In the genomic region with DNA sequence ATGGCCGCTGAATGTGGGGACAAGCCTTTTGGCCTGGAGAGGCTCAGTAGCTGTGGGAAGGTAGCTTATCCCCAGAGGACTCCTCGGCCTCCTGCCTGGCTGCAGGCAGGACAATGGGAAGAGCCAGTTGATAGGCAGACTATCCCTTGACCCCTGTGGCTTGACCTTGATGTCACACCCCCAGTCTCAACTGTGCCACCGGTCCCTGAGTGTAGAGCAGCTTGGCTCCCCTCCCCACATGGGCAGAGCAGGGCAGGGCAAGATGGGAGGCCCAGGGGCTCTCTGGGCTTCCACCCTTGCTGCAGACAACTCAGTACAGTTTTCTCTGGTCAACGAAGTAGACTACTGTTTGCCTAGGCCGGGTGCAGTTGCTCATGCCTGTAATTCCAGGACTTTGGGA, we compare ENCODE assay signal across 18 cellular contexts. TPM values are rescaled to one million over a fixed set of nuclear protein-coding genes. Genes with fewer than 3 reads are reported as not detected.
DNase-seq lines count a peak whose midpoint lies in the region; ATAC-seq, FAIRE-seq and TF ChIP-seq lines count a peak whose summit lies in the region.
"Had no signal": no experiment of that assay in that cellular context is flagged by ENCODE, and none has a peak within 500 bp of the region (broad histone marks: within the 10 kb centered on the region; RNA-seq: fewer than 3 reads in every experiment).

No MANE protein-coding gene starts in this region.

- H3K27me3 Mint-ChIP-seq in MCF 10A (ENCODE audit: insufficient read depth, unreplicated experiment) (no peaks in the 10 kb centered on the region), H9 (ENCODE audit: low read depth) (no peaks in the 10 kb centered on the region), astrocyte (ENCODE audit: low read depth, unreplicated experiment) (no peaks in the 10 kb centered on the region)
- H3K27me3 Mint-ChIP-seq: CD4-positive, alpha-beta memory T cell had no signal

- H3K79me2 ChIP-seq in mammary epithelial cell (ENCODE audit: insufficient read depth, low read length) (no peaks in the 10 kb centered on the region), H9 (ENCODE audit: insufficient read depth, low read length) (no peaks in the 10 kb centered on the region), astrocyte (ENCODE audit: insufficient read depth, low read length) (no peaks in the 10 kb centered on the region)

- no peak overlapping the region for H3K4me3 Mint-ChIP-seq in MCF 10A (ENCODE audit: unreplicated experiment)
- H3K4me3 Mint-ChIP-seq in H9: no peak overlapping the region
- no peak overlapping the region for H3K4me3 Mint-ChIP-seq in astrocyte (ENCODE audit: unreplicated experiment)

- no peak overlapping the region for H3K4ac ChIP-seq in H9 (ENCODE audit: low read depth, low read length)

- DNase-seq in MCF 10A (ENCODE audit: unreplicated experiment) (no peak), mammary epithelial cell (no peak), H9 (no peak), astrocyte (ENCODE audit: low read depth) (no peak), right lobe of liver (peak in 1 of 3 donors; percentile 51)
- DNase-seq in stimulated activated CD4-positive, alpha-beta T cell treated with anti-CD3 and anti-CD28 coated beads, Interleukin-4, amount 100 ng/mL, for 24 hours: no peak
- DNase-seq: 8988T; CD4-positive, alpha-beta memory T cell; DMS 273 treated with DMSO at 0.1 percent for 48 hours; DMS79 treated with DMSO at 0.1 percent for 48 hours; GF-D8; GM23248; HCEC 1CT had no signal

- in situ Hi-C loops in mammary epithelial cell (cut with MboI; ENCODE audit: low sequenced_read_pairs in 2 of 2): no loop called here

- H2AFZ ChIP-seq in mammary epithelial cell (ENCODE audit: low read depth, low read length) (no peak overlapping the region), H9 (ENCODE audit: low read length) (no peak overlapping the region), astrocyte (ENCODE audit: low read depth, low read length) (no peak overlapping the region)
- H2AFZ ChIP-seq: GM23248 had no signal

- H4K20me1 ChIP-seq in mammary epithelial cell (ENCODE audit: insufficient read depth, low read length) (no peaks in the 10 kb centered on the region), H9 (ENCODE audit: control insufficient read depth, insufficient read depth, insufficient read length) (no peaks in the 10 kb centered on the region), astrocyte (ENCODE audit: insufficient read depth, low read length) (peaks cover 5% of the 10 kb centered on the region)

- H3K36me3 Mint-ChIP-seq in MCF 10A (ENCODE audit: insufficient read depth, unreplicated experiment): peaks cover 84% of the 10 kb centered on the region
- peaks cover 51 to 93% (median 83%) of the 10 kb centered on the region in 3 experiments; a peak in 6 of 7 replicates for H3K36me3 Mint-ChIP-seq in H9 (ENCODE audit: insufficient read depth in 1 of 3, low read depth in 3 of 3)
- peaks cover 4% of the 10 kb centered on the region for H3K36me3 Mint-ChIP-seq in astrocyte (ENCODE audit: low read depth, unreplicated experiment)

- H3K4me1 Mint-ChIP-seq in MCF 10A (ENCODE audit: insufficient read depth, unreplicated experiment) (no peaks in the 10 kb centered on the region), H9 (no peaks in the 10 kb centered on the region), astrocyte (ENCODE audit: low read depth, unreplicated experiment) (peaks cover 9% of the 10 kb centered on the region)

- peaks cover 9% of the 10 kb centered on the region for H3K4me1 ChIP-seq in mammary epithelial cell (ENCODE audit: insufficient read depth, low read length)
- H3K4me1 ChIP-seq in H9 (ENCODE audit: insufficient read depth, low read length): no peaks in the 10 kb centered on the region
- peaks cover 9% of the 10 kb centered on the region for H3K4me1 ChIP-seq in astrocyte (ENCODE audit: insufficient read depth, low read length)
- peaks cover 0 to 38% (median 8%) of the 10 kb centered on the region in 4 donors for H3K4me1 ChIP-seq in right lobe of liver
- H3K4me1 ChIP-seq: BLaER1 had no signal

- H3K4me3 ChIP-seq in mammary epithelial cell (replicated peaks in 1 of 3; ENCODE audit: insufficient read depth in 1 of 3, low read depth in 2 of 3, low read length in 3 of 3) (no peak overlapping the region), astrocyte (ENCODE audit: insufficient read depth, low read depth, low read length) (no peak overlapping the region), right lobe of liver (no peak overlapping the region)
- H3K4me3 ChIP-seq: BLaER1, GM23248, K562 had no signal

- no peak overlapping the region for H2AK5ac ChIP-seq in H9 (ENCODE audit: insufficient read length, low read length)

- H3K23me2 ChIP-seq in H9 (ENCODE audit: insufficient read length, low read depth, low read length, poor library complexity, severe bottlenecking): no peaks in the 10 kb centered on the region

- 98% methylated on average over 5 of the region's 5 CpGs for WGBS in mammary epithelial cell (ENCODE audit: low coverage, missing lambda C conversion rate)
- no CpG with 5 or more reads among the region's 5 CpGs for WGBS in H9 (ENCODE audit: extremely low coverage, insufficient read length, low lambda C conversion rate)
- 78% methylated on average over 2 of the region's 5 CpGs for WGBS in right lobe of liver (ENCODE audit: insufficient coverage, low coverage, low lambda C conversion rate, missing lambda C conversion rate)

- H3K23ac ChIP-seq in H9 (ENCODE audit: insufficient read length, low read depth, low read length): no peak overlapping the region

- no peak overlapping the region for H2BK15ac ChIP-seq in H9 (ENCODE audit: low read depth, low read length)

- H4K5ac ChIP-seq in H9 (ENCODE audit: insufficient read length, low read depth, low read length): no peak overlapping the region

- H2BK120ac ChIP-seq in H9 (ENCODE audit: low read depth, low read length, poor library complexity, severe bottlenecking): no peak overlapping the region

- no peak overlapping the region for H3K14ac ChIP-seq in H9 (ENCODE audit: insufficient read depth, low read length)

- no peaks in the 10 kb centered on the region for H3K9me3 Mint-ChIP-seq in MCF 10A (ENCODE audit: unreplicated experiment)
- H3K9me3 Mint-ChIP-seq in H9: no peaks in the 10 kb centered on the region
- H3K9me3 Mint-ChIP-seq in astrocyte (ENCODE audit: unreplicated experiment): no peaks in the 10 kb centered on the region
- H3K9me3 Mint-ChIP-seq: CD14-positive monocyte; CD4-positive, alpha-beta memory T cell had no signal

- peak; percentile 56 for FAIRE-seq in astrocyte (lab: Jason Lieb, UNC)
- FAIRE-seq: GM19239, K562 had no signal

- H3T11ph ChIP-seq in H9 (ENCODE audit: low read length): no peak overlapping the region

- H3K56ac ChIP-seq in H9 (ENCODE audit: insufficient read length, low read depth, low read length): no peak overlapping the region

- H3K18ac ChIP-seq in H9 (ENCODE audit: insufficient read length, low read depth, low read length): no peak overlapping the region

- TF ChIP-seq CTCF in MCF 10A (IDR thresholded peaks at IDR 0.05; ENCODE audit: unreplicated experiment) (no peak), mammary epithelial cell (conservative IDR thresholded peaks at IDR 0.05 in 1 of 2, IDR thresholded peaks at IDR 0.05 in 1 of 2; ENCODE audit: extremely low read depth in 1 of 2, insufficient read depth in 1 of 2, low read depth in 1 of 2, low read length in 2 of 2) (no peak), H9 (conservative IDR thresholded peaks at IDR 0.05) (no peak), astrocyte (IDR thresholded peaks at IDR 0.05; ENCODE audit: insufficient read depth, low read depth, low read length) (no peak), right lobe of liver (IDR thresholded peaks at IDR 0.05) (no peak)

- no peak overlapping the region for H2BK20ac ChIP-seq in H9 (ENCODE audit: low read depth, low read length, poor library complexity, severe bottlenecking)

- POLR2A ChIA-PET in MCF 10A (lab: Yijun Ruan, JAX): no interaction called here

- H3K27ac Mint-ChIP-seq in MCF 10A (ENCODE audit: low read depth, unreplicated experiment) (peak overlapping the region; percentile 8), H9 (0 out of 7 replicates have a peak overlapping the region, but pooled peaks of 2 of the 3 experiments have one; percentile 68 to 70), astrocyte (ENCODE audit: unreplicated experiment) (no peak overlapping the region)

- dilution Hi-C loops in mammary epithelial cell (cut with HindIII; ENCODE audit: low sequenced_read_pairs): no loop called here

- TF ChIP-seq POLR2A in right lobe of liver (IDR thresholded peaks at IDR 0.05): no peak

- intact Hi-C loops in MCF 10A (cut with micrococcal nuclease) (no loop called here), mammary epithelial cell (cut with micrococcal nuclease) (no loop called here), right lobe of liver (cut with DNase I) (no loop called here)

- H3K27ac ChIP-seq in mammary epithelial cell (ENCODE audit: insufficient read depth, low read depth, low read length) (no peak overlapping the region), H9 (ENCODE audit: insufficient read length, low read depth, low read length) (no peak overlapping the region), astrocyte (ENCODE audit: low read depth, low read length) (no peak overlapping the region), right lobe of liver (peak overlapping the region in 2 of 3 donors; percentile 74 to 85)
- H3K27ac ChIP-seq: BLaER1 had no signal

- no peak overlapping the region for H2BK12ac ChIP-seq in H9 (ENCODE audit: insufficient read length, low read depth, low read length)

- BruUV-seq in MCF 10A (replicated peaks; lab: Mats Ljungman, UMichigan) (no TSS peak), mammary epithelial cell (replicated peaks; lab: Mats Ljungman, UMichigan) (no TSS peak)

- H3K4me2 ChIP-seq in mammary epithelial cell (ENCODE audit: insufficient read depth, low read depth, low read length): no peak overlapping the region
- H3K4me2 ChIP-seq in H9 (ENCODE audit: insufficient read depth, insufficient read length, low read length): no peak overlapping the region
- no peak overlapping the region for H3K4me2 ChIP-seq in astrocyte (ENCODE audit: low read length)
- H3K4me2 ChIP-seq: BLaER1 had no signal

- H2BK5ac ChIP-seq in H9 (ENCODE audit: insufficient read length, low read length): no peak overlapping the region

- no peak overlapping the region for H4K91ac ChIP-seq in H9 (ENCODE audit: insufficient read length, low read depth, low read length)

- no peak overlapping the region for H3K9ac ChIP-seq in mammary epithelial cell (ENCODE audit: insufficient read depth, low read length)
- H3K9ac ChIP-seq in H9 (ENCODE audit: extremely low read depth, insufficient read length, low read length): no peak overlapping the region
- H3K9ac ChIP-seq in astrocyte (ENCODE audit: low read length): no peak overlapping the region
- H3K9ac ChIP-seq: BLaER1, GM23248 had no signal

- no peaks in the 10 kb centered on the region for H3K79me1 ChIP-seq in H9 (ENCODE audit: insufficient read depth, low read depth, low read length, poor library complexity, severe bottlenecking)

- CTCF ChIA-PET in MCF 10A (lab: Yijun Ruan, JAX) (interaction anchor here (0.6 kb wide), 1 partner anchor 1062 kb away, joined by 6 read pairs; no protein-coding TSS in a partner anchor), mammary epithelial cell (lab: Charles Lee; ENCODE audit: low non-redundant PET) (no interaction called here)

- H3K9me3 ChIP-seq in mammary epithelial cell (replicated peaks; ENCODE audit: insufficient read depth, low read length): no peaks in the 10 kb centered on the region
- H3K9me3 ChIP-seq in H9 (ENCODE audit: control insufficient read depth, low read depth, low read length): no peaks in the 10 kb centered on the region
- H3K9me3 ChIP-seq in astrocyte (ENCODE audit: insufficient read depth, low read depth, low read length): no peaks in the 10 kb centered on the region
- no peaks in the 10 kb centered on the region for H3K9me3 ChIP-seq in right lobe of liver
- H3K9me3 ChIP-seq: BLaER1 had no signal

- H3K27me3 ChIP-seq in mammary epithelial cell (ENCODE audit: insufficient read depth, low read length): no peaks in the 10 kb centered on the region
- H3K27me3 ChIP-seq in H9 (ENCODE audit: insufficient read depth, low read length): no peaks in the 10 kb centered on the region
- H3K27me3 ChIP-seq in astrocyte (ENCODE audit: insufficient read depth, low read length): no peaks in the 10 kb centered on the region
- H3K27me3 ChIP-seq in right lobe of liver: no peaks in the 10 kb centered on the region

- ATAC-seq in right lobe of liver (peak in 1 of 4 donors; percentile 9), GM18511 (IDR thresholded peaks at IDR 0.05; ENCODE audit: unreplicated experiment) (no peak)
- ATAC-seq: K562 had no signal

- H3K36me3 ChIP-seq in mammary epithelial cell (ENCODE audit: insufficient read depth, low read length) (peaks cover 26% of the 10 kb centered on the region), astrocyte (ENCODE audit: insufficient read depth, low read length) (peaks cover 11% of the 10 kb centered on the region), right lobe of liver (peaks cover 0 to 24% (median 7%) of the 10 kb centered on the region in 4 donors)

- no peak overlapping the region for H4K8ac ChIP-seq in H9 (replicated peaks; ENCODE audit: insufficient read length, low read depth, low read length)

RNA-seq across cellular contexts. Expression of a gene that starts 25.7 kb away (rescaled TPM):
- total RNA-seq in MCF 10A (2022): 37.0 and 40.0 TPM in 2 replicates
- 10 to 100 TPM; 30.3 to 47.5 TPM for total RNA-seq in mammary epithelial cell
- 15.2 TPM for polyA plus RNA-seq in mammary epithelial cell
- polyA minus RNA-seq in mammary epithelial cell: 16.4 TPM
- total RNA-seq in H9 (2021): 42.0 and 42.7 TPM in 2 replicates
- 35.5 and 39.2 TPM in 2 replicates for total RNA-seq in astrocyte
- 10 to 100 TPM; 22.5 to 35.7 (median 29.5) TPM for total RNA-seq in right lobe of liver

RNA-seq across cellular contexts. Expression of a gene that starts 32.6 kb away (rescaled TPM):
- total RNA-seq in MCF 10A (2022): 5.3 and 5.5 TPM in 2 replicates
- 1 to 10 TPM; 8.4 to 8.5 TPM for total RNA-seq in mammary epithelial cell
- polyA plus RNA-seq in mammary epithelial cell: 6.3 TPM
- polyA minus RNA-seq in mammary epithelial cell: 23.3 TPM
- total RNA-seq in H9 (2021): 67.7 and 69.7 TPM in 2 replicates
- 10.8 and 11.4 TPM in 2 replicates for total RNA-seq in astrocyte
- total RNA-seq in right lobe of liver: 10 to 100 TPM in 1 of 6 experiments, 1 to 10 TPM in 5; 5.0 to 10.3 (median 8.8) TPM

RNA-seq across cellular contexts. Expression of a gene that starts 41.2 kb away (rescaled TPM):
- 32.4 and 43.2 TPM in 2 replicates for total RNA-seq in MCF 10A (2022)
- total RNA-seq in mammary epithelial cell: 10 to 100 TPM; 13.2 to 28.3 TPM
- 17.2 TPM for polyA plus RNA-seq in mammary epithelial cell
- polyA minus RNA-seq in mammary epithelial cell: 17.7 TPM
- total RNA-seq in H9 (2021): 87.8 and 90.7 TPM in 2 replicates
- 8.1 and 9.8 TPM in 2 replicates for total RNA-seq in astrocyte
- 1 to 10 TPM; 3.9 to 9.3 (median 7.3) TPM for total RNA-seq in right lobe of liver

Comparison
In these comparisons a context has a peak if more than half of its experiments do, and no peak if none do; other contexts are left out.
1. H3K27ac ChIP-seq: peak in right lobe of liver (2 of 3); none in mammary epithelial cell (single experiment), H9 (single experiment) and astrocyte (single experiment).